ENCODE assay signal across 9 cellular contexts in the genomic region with DNA sequence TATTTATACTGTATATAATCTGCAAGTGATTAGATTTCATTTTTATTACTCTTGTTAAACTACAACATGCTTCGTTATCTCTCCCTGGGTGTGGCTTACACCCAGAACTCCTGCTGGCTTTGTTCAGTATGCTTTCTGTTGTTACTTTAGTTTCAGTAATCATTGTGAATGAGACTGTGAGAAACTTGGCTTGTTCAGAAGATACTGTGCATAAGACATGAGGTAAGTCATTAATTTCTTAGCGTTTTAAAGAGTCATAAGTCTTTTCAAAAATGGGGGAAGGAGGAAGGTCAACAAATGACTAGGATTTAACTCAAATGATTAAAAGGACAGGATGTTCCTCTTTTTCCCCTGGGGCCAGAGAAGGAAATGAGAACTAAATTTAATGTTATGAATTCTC. TPM values are rescaled to one million over a fixed set of nuclear protein-coding genes. Genes with fewer than 3 reads are reported as not detected.
A peak's percentile ranks its signal among the peaks of the same experiment; 100 is the strongest.
DNase-seq lines count a peak whose midpoint lies in the region; ATAC-seq and TF ChIP-seq lines count a peak whose summit lies in the region.
"Had no signal": no experiment of that assay in that cellular context is flagged by ENCODE, and none has a peak within 500 bp of the region (broad histone marks: within the 10 kb centered on the region; RNA-seq: fewer than 3 reads in every experiment).

No MANE protein-coding gene starts in this region.

- H3K36me3 ChIP-seq in transverse colon (no peaks in the 10 kb centered on the region), MG63 (no peaks in the 10 kb centered on the region)
- H3K36me3 ChIP-seq in CD8-positive, alpha-beta T cell (ENCODE audit: insufficient read depth, low read length): no peaks in the 10 kb centered on the region

- H3K4me3 ChIP-seq in transverse colon (peak overlapping the region in 1 of 4 donors; percentile 8), MG63 (no peak overlapping the region)
- H3K4me3 ChIP-seq in CD8-positive, alpha-beta T cell (ENCODE audit: low read depth, low read length): no peak overlapping the region

- H3K27ac Mint-ChIP-seq in chondrocyte (ENCODE audit: unreplicated experiment): peak overlapping the region; percentile 0
- H3K27ac Mint-ChIP-seq in CD8-positive, alpha-beta T cell: no peak overlapping the region
- H3K27ac Mint-ChIP-seq: activated CD4-positive, alpha-beta memory T cell treated with anti-CD3 and anti-CD28 coated beads, Interleukin-2, amount 10 ng/mL, durations not matched to agents 7 days and 5 days had no signal

- CTCF ChIA-PET in CD8-positive, alpha-beta T cell (lab: Charles Lee): interaction anchor here (1.4 kb wide), 1 partner anchor 19 kb away, joined by 4 read pairs; no protein-coding TSS in a partner anchor

- no peaks in the 10 kb centered on the region for H3K9me3 ChIP-seq in transverse colon
- no peaks in the 10 kb centered on the region for H3K9me3 ChIP-seq in CD8-positive, alpha-beta T cell (ENCODE audit: low read length)
- no peaks in the 10 kb centered on the region for H3K9me3 ChIP-seq in MG63

- intact Hi-C loops in transverse colon (cut with DNase I; ENCODE audit: low total_unique reads): no loop called here
- intact Hi-C loops in CD8-positive, alpha-beta T cell (cut with DNase I, micrococcal nuclease): no loop called here

- H3K9me3 Mint-ChIP-seq in chondrocyte (ENCODE audit: low read depth): no peaks in the 10 kb centered on the region
- no peaks in the 10 kb centered on the region for H3K9me3 Mint-ChIP-seq in CD8-positive, alpha-beta T cell
- H3K9me3 Mint-ChIP-seq: activated CD4-positive, alpha-beta memory T cell treated with anti-CD3 and anti-CD28 coated beads, Interleukin-2, amount 10 ng/mL, durations not matched to agents 7 days and 5 days had no signal

- in situ Hi-C loops in transverse colon (cut with MboI; ENCODE audit: low pct_ligation_motif_present in 1 of 4, low pct_unique_long_range_greater_than_20kb in 1 of 4, low sequenced_read_pairs in 3 of 4): loop anchor here in 1 of 4 donors (25.0 kb wide), 1 partner anchor 109 kb away; no protein-coding TSS in a partner anchor

- no peak for TF ChIP-seq CTCF in chondrocyte (IDR thresholded peaks at IDR 0.05)
- TF ChIP-seq CTCF in transverse colon (IDR thresholded peaks at IDR 0.05): peak in 2 of 5 experiments; percentile 10 to 21
- no peak for TF ChIP-seq CTCF in CD8-positive, alpha-beta T cell (IDR thresholded peaks at IDR 0.05)

- no peaks in the 10 kb centered on the region for H3K27me3 ChIP-seq in transverse colon
- H3K27me3 ChIP-seq in CD8-positive, alpha-beta T cell (ENCODE audit: insufficient read depth, low read length): no peaks in the 10 kb centered on the region
- H3K27me3 ChIP-seq in MG63: no peaks in the 10 kb centered on the region

- whole genome bisulfite sequencing in transverse colon (ENCODE audit: low coverage in 1 of 2), 2 donors: 23 to 24% methylated on average over 2 of the region's 2 CpGs

- H3K4me1 ChIP-seq in transverse colon: peaks cover 4 to 64% (median 26%) of the 10 kb centered on the region in 4 donors
- no peaks in the 10 kb centered on the region for H3K4me1 ChIP-seq in CD8-positive, alpha-beta T cell (ENCODE audit: insufficient read depth, low read length)

- H3K4me3 Mint-ChIP-seq in chondrocyte (ENCODE audit: unreplicated experiment): no peak overlapping the region
- H3K4me3 Mint-ChIP-seq in CD8-positive, alpha-beta T cell: no peak overlapping the region
- H3K4me3 Mint-ChIP-seq: activated CD4-positive, alpha-beta memory T cell treated with anti-CD3 and anti-CD28 coated beads, Interleukin-2, amount 10 ng/mL, durations not matched to agents 7 days and 5 days had no signal

- no peaks in the 10 kb centered on the region for H3K36me3 Mint-ChIP-seq in chondrocyte (ENCODE audit: low read depth)
- H3K36me3 Mint-ChIP-seq in CD8-positive, alpha-beta T cell: no peaks in the 10 kb centered on the region

- POLR2A ChIA-PET in CD8-positive, alpha-beta T cell (lab: Charles Lee): no interaction called here

- peak; percentile 79 for ATAC-seq in HG03378 (IDR thresholded peaks at IDR 0.05; ENCODE audit: unreplicated experiment)
- no peak for ATAC-seq in CD8-positive, alpha-beta T cell

- TF ChIP-seq POLR2A in transverse colon (IDR thresholded peaks at IDR 0.05): no peak

- no peak for TF ChIP-seq EP300 in transverse colon (IDR thresholded peaks at IDR 0.05; ENCODE audit: low read depth)

- peak overlapping the region; percentile 70 to 82 (median 74) for H3K27ac ChIP-seq in transverse colon
- H3K27ac ChIP-seq in CD8-positive, alpha-beta T cell (ENCODE audit: low read depth, low read length): no peak overlapping the region

- H3K4me1 Mint-ChIP-seq in chondrocyte (ENCODE audit: low read depth): peaks cover 35% of the 10 kb centered on the region
- H3K4me1 Mint-ChIP-seq in CD8-positive, alpha-beta T cell (ENCODE audit: low read depth): peaks cover 4% of the 10 kb centered on the region

- peak; percentile 16 for DNase-seq in SIG-M5 treated with dmso at 0.1 percent for 504 hours (lab: John Stamatoyannopoulos, UW; ENCODE audit: unreplicated experiment)
- no peak for DNase-seq in SIG-M5 (lab: John Stamatoyannopoulos, UW)
- no peak for DNase-seq in chondrocyte (ENCODE audit: low spot score)
- no peak for DNase-seq in transverse colon
- DNase-seq in hepatic stellate cell (ENCODE audit: low spot score): no peak
- no peak for DNase-seq in CD8-positive, alpha-beta T cell
- DNase-seq in MG63: no peak
- DNase-seq: activated CD4-positive, alpha-beta memory T cell treated with anti-CD3 and anti-CD28 coated beads, Interleukin-2, amount 10 ng/mL, durations not matched to agents 7 days and 5 days had no signal

- no peaks in the 10 kb centered on the region for H3K27me3 Mint-ChIP-seq in chondrocyte (ENCODE audit: low read depth)
- no peaks in the 10 kb centered on the region for H3K27me3 Mint-ChIP-seq in CD8-positive, alpha-beta T cell (ENCODE audit: low read depth)

RNA-seq across cellular contexts. Expression of a gene that starts 11.6 kb away (rescaled TPM):
- total RNA-seq in chondrocyte: 75.1 to 135 TPM (median 80.8 TPM) in 3 replicates
- 100 to 1,000 TPM; 175 to 342 (median 258) TPM for total RNA-seq in transverse colon
- 100 to 1,000 TPM; 135 to 148 TPM for total RNA-seq in CD8-positive, alpha-beta T cell
- total RNA-seq in MG63 (2014; rRNA removed; shearing (Covaris generic); ENCODE audit: low replicate concordance): 14.1 and 40.2 TPM in 2 replicates
